In the genomic region with DNA sequence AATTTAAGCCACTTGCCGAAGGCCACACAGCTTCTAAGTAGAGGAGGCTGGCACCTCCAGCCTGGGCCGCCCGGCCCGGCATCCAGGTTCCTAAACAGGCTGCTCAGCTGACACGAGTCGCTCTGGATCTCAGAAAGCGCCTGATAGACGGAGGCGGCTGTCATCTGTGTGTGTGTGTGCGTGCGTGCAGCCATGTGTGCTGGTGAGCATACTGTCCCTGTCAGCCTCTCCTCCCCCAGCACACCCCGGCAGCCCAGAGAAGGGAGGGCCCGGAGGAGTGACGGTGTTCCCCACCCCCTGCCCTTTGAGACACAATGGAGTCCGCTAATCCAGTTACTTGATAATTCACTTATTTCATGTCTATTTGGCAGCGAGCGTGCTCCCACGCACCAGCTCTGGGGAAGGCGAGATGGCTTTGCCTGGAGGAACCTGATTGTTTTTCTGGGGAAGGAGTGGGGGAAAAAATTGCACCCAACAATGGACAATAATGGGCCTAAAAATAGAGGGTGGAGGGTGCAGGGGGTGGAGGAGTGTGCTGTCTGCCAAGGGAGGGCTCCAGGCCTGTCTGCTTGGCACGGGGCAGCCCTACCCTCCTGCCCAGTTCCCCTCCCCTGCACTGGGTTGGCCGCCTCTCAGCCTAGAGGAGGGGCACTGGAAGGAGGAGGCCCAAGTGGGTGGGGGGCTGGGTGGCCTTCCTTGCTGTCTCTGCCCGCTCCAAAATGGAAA, we compare ENCODE assay signal across 13 cellular contexts. TPM values are rescaled to one million over a fixed set of nuclear protein-coding genes. Genes with fewer than 3 reads are reported as not detected.
DNase-seq lines count a peak whose midpoint lies in the region; ATAC-seq, FAIRE-seq and TF ChIP-seq lines count a peak whose summit lies in the region.
"Had no signal": no experiment of that assay in that cellular context is flagged by ENCODE, and none has a peak within 500 bp of the region (broad histone marks: within the 10 kb centered on the region; RNA-seq: fewer than 3 reads in every experiment).

No MANE protein-coding gene starts in this region.

- TF ChIP-seq CTCF in K562 (IDR thresholded peaks at IDR 0.05 in 2 of 3, conservative IDR thresholded peaks at IDR 0.05 in 1 of 3; ENCODE audit: insufficient read depth in 2 of 3, low read depth in 1 of 3, low read length in 3 of 3) = no peak
- no peak for TF ChIP-seq CTCF in GM23338 (conservative IDR thresholded peaks at IDR 0.05; ENCODE audit: low read depth in 2 of 2)

- TF ChIP-seq EP300 in K562 (IDR thresholded peaks at IDR 0.05; ENCODE audit: low read length) = no peak

- no peak overlapping the region for H3K9ac ChIP-seq in K562 (ENCODE audit: insufficient read depth in 1 of 2, low read depth in 2 of 2, low read length in 2 of 2)

- no peaks in the 10 kb centered on the region for H3K9me1 ChIP-seq in K562 (ENCODE audit: control insufficient read depth, insufficient read depth, low read length)

- in situ Hi-C loops in K562 (cut with MboI) = no loop called here

- H3K27me3 ChIP-seq in K562 (ENCODE audit: control insufficient read depth in 2 of 2, insufficient read depth in 2 of 2, low read length in 2 of 2) (peaks cover 32 to 83% of the 10 kb centered on the region in 2 experiments; a peak in 4 of 5 replicates), GM23338 (ENCODE audit: insufficient read depth) (peaks cover 10% of the 10 kb centered on the region; the same call in 1 of the 2 replicates)
- H3K27me3 ChIP-seq: thyroid gland had no signal

- intact Hi-C loops in K562 (cut with micrococcal nuclease) = no loop called here

- peaks cover 36% of the 10 kb centered on the region for H3K27me3 Mint-ChIP-seq in GM23338 (ENCODE audit: insufficient read depth, low read depth, poor library complexity)
- H3K27me3 Mint-ChIP-seq in activated naive CD8-positive, alpha-beta T cell treated with anti-CD3 and anti-CD28 coated beads for 36 hours = peaks cover 17% of the 10 kb centered on the region

- no peak overlapping the region for H3K4me2 ChIP-seq in K562 (ENCODE audit: insufficient read depth, low read length)
- H3K4me2 ChIP-seq in GM23338 = no peak overlapping the region; the same call in 1 of the 2 replicates

- POLR2A ChIA-PET in K562 (lab: Yijun Ruan, JAX) = no interaction called here

- H3K27ac ChIP-seq in K562 (ENCODE audit: extremely low read depth, low read depth, low read length) = no peak overlapping the region
- peak overlapping the region; percentile 79 for H3K27ac ChIP-seq in substantia nigra (ENCODE audit: low read depth, low read length, poor library complexity, severe bottlenecking)
- no peak overlapping the region for H3K27ac ChIP-seq in GM23338 (ENCODE audit: low read depth)
- H3K27ac ChIP-seq: thyroid gland had no signal

- no peak overlapping the region for H3K27ac Mint-ChIP-seq in GM23338
- no peak overlapping the region for H3K27ac Mint-ChIP-seq in activated naive CD8-positive, alpha-beta T cell treated with anti-CD3 and anti-CD28 coated beads for 36 hours
- H3K27ac Mint-ChIP-seq: activated CD4-positive, alpha-beta memory T cell treated with anti-CD3 and anti-CD28 coated beads for 36 hours had no signal

- H3K4me1 ChIP-seq in K562 (replicated peaks in 1 of 2; ENCODE audit: control insufficient read depth in 2 of 2, insufficient read depth in 2 of 2, low read length in 2 of 2) (peaks cover 0 to 13% of the 10 kb centered on the region in 2 experiments; a peak in 2 of 5 replicates), GM23338 (ENCODE audit: insufficient read depth) (peaks cover 40% of the 10 kb centered on the region)
- H3K4me1 ChIP-seq: thyroid gland had no signal

- H3K36me3 ChIP-seq in K562 (ENCODE audit: control insufficient read depth, insufficient read depth, low read length) (no peaks in the 10 kb centered on the region), GM23338 (ENCODE audit: insufficient read depth) (no peaks in the 10 kb centered on the region)
- H3K36me3 ChIP-seq: thyroid gland had no signal

- no peak overlapping the region for H3K4me3 Mint-ChIP-seq in GM23338
- no peak overlapping the region for H3K4me3 Mint-ChIP-seq in activated naive CD8-positive, alpha-beta T cell treated with anti-CD3 and anti-CD28 coated beads for 36 hours
- H3K4me3 Mint-ChIP-seq: activated CD4-positive, alpha-beta memory T cell treated with anti-CD3 and anti-CD28 coated beads for 36 hours had no signal

- H3K36me3 Mint-ChIP-seq in GM23338 (ENCODE audit: low read depth) = no peaks in the 10 kb centered on the region
- H3K36me3 Mint-ChIP-seq in activated naive CD8-positive, alpha-beta T cell treated with anti-CD3 and anti-CD28 coated beads for 36 hours = no peaks in the 10 kb centered on the region
- H3K36me3 Mint-ChIP-seq: activated CD4-positive, alpha-beta memory T cell treated with anti-CD3 and anti-CD28 coated beads for 36 hours had no signal

- no peak overlapping the region for H2AFZ ChIP-seq in K562 (ENCODE audit: low read depth, low read length)
- H2AFZ ChIP-seq in GM23338 = no peak overlapping the region; the same call in 1 of the 2 replicates

- H3K9me3 Mint-ChIP-seq in GM23338 = no peaks in the 10 kb centered on the region
- no peaks in the 10 kb centered on the region for H3K9me3 Mint-ChIP-seq in activated naive CD8-positive, alpha-beta T cell treated with anti-CD3 and anti-CD28 coated beads for 36 hours
- H3K9me3 Mint-ChIP-seq: activated CD4-positive, alpha-beta memory T cell treated with anti-CD3 and anti-CD28 coated beads for 36 hours had no signal

- peaks cover 46% of the 10 kb centered on the region for H3K4me1 Mint-ChIP-seq in GM23338
- peaks cover 2% of the 10 kb centered on the region for H3K4me1 Mint-ChIP-seq in activated naive CD8-positive, alpha-beta T cell treated with anti-CD3 and anti-CD28 coated beads for 36 hours

- TF ChIP-seq POLR2A in K562 (conservative IDR thresholded peaks at IDR 0.05) = no peak

- no peak for TF ChIP-seq RAD21 in K562 (CRISPR knock-in tag; conservative IDR thresholded peaks at IDR 0.05 in 1 of 2, IDR thresholded peaks at IDR 0.05 in 1 of 2)

- CTCF ChIA-PET in K562 (lab: Yijun Ruan, JAX; ENCODE audit: low intra/inter-chr PET ratio) = no interaction called here

- no peaks in the 10 kb centered on the region for H3K9me2 ChIP-seq in GM23338 (ENCODE audit: insufficient read depth)

- H3K4me3 ChIP-seq in K562 = no peak overlapping the region
- H3K4me3 ChIP-seq in GM23338 = no peak overlapping the region
- H3K4me3 ChIP-seq: thyroid gland had no signal

- peaks cover 4% of the 10 kb centered on the region for H4K20me1 ChIP-seq in K562 (replicated peaks; ENCODE audit: control insufficient read depth, insufficient read depth, low read length)
- no peaks in the 10 kb centered on the region for H4K20me1 ChIP-seq in GM23338 (replicated peaks; ENCODE audit: insufficient read depth)

- BruUV-seq in K562 (replicated peaks; lab: Mats Ljungman, UMichigan) = no TSS peak

- FAIRE-seq in K562 (lab: Jason Lieb, UNC) = no peak

- DNase-seq in NCI-H1092 treated with DMSO at 0.1 percent for 48 hours (lab: John Stamatoyannopoulos, UW) = peak; percentile 79
- DNase-seq in K562 (ENCODE audit: extremely low read depth in 1 of 4, low spot score in 3 of 4) = no peak
- peak; percentile 48 for DNase-seq in kidney glomerular epithelial cell (lab: John Stamatoyannopoulos, UW)
- DNase-seq in substantia nigra (lab: John Stamatoyannopoulos, UW) = peak in 30 of 49 donors; percentile 28 to 81 (median 57)
- no peak for DNase-seq in HPDE6-E6E7 (ENCODE audit: extremely low spot score)
- no peak for DNase-seq in A172 (ENCODE audit: low spot score)
- no peak for DNase-seq in GM23338 (ENCODE audit: low spot score)
- DNase-seq in activated naive CD8-positive, alpha-beta T cell treated with anti-CD3 and anti-CD28 coated beads for 36 hours = no peak
- DNase-seq: activated CD4-positive, alpha-beta memory T cell treated with anti-CD3 and anti-CD28 coated beads for 36 hours; activated gamma-delta T cell treated with Interleukin-2 at 50 U/mL for 16 hours; erythroblast; T1000; thyroid gland had no signal

- H3K79me2 ChIP-seq in K562 (ENCODE audit: control insufficient read depth, insufficient read depth, low read length) (no peaks in the 10 kb centered on the region), GM23338 (replicated peaks; ENCODE audit: insufficient read depth) (no peaks in the 10 kb centered on the region)

- WGBS in K562 (ENCODE audit: insufficient coverage, low coverage, missing lambda C conversion rate) = under 1% methylated on average over 18 of the region's 22 CpGs

- ATAC-seq in K562 = no peak; the same call in 2 of the 3 replicates
- no peak; the same call in 2 of the 3 replicates for ATAC-seq in GM23338

- no peaks in the 10 kb centered on the region for H3F3A ChIP-seq in GM23338 (replicated peaks; ENCODE audit: low read depth)

- no peaks in the 10 kb centered on the region for H3K9me3 ChIP-seq in K562 (replicated peaks; ENCODE audit: control insufficient read depth, insufficient read depth, low read depth, low read length)
- H3K9me3 ChIP-seq: thyroid gland had no signal

TF ChIP-seq in K562, 482 proteins besides CTCF, POLR2A, EP300 and RAD21 (continues in another document):
- TF ChIP-seq SMARCC2 (IDR thresholded peaks at IDR 0.05; ENCODE audit: low read depth) = no peak
- no peak for TF ChIP-seq PHTF2 (CRISPR knock-in tag; IDR thresholded peaks at IDR 0.05)

RNA-seq across cellular contexts. Expression of a gene that starts 20.1 kb away (rescaled TPM):
- 0.65 TPM in 1 of 2 replicates, not detected in the other for total RNA-seq in K562 (2011; cell fraction: chromatin; rRNA removed; ENCODE audit: low replicate concordance)
- total RNA-seq in K562 (2011; cell fraction: nucleolus; rRNA removed) = 0.13 and 0.67 TPM in 2 replicates
- total RNA-seq in K562 (2011; cell fraction: nucleoplasm; rRNA removed) = 0.07 and 2.3 TPM in 2 replicates
- not detected in 2 replicates for total RNA-seq in K562 (2014; rRNA removed)
- not detected in 2 replicates for total RNA-seq in K562 (2014; rRNA removed; fragmentation: Illumina TruSeq; extraction: Trizol)
- not detected in 2 replicates for total RNA-seq in K562 (2015; rRNA removed; fragmentation: Illumina TruSeq; extraction: Trizol)
- total RNA-seq in K562 (2021) = 0.09 and 0.42 TPM in 2 replicates
- 0.11 TPM in 1 of 2 replicates, not detected in the other for polyA plus RNA-seq in K562 (2011; rRNA removed)
- 0.19 and 2.2 TPM in 2 replicates for polyA plus RNA-seq in K562 (2011; cell fraction: cytosol; rRNA removed)
- 0.03 and 0.30 TPM in 2 replicates for polyA plus RNA-seq in K562 (2011; cell fraction: nucleus; rRNA removed)
- 0.11 and 0.25 TPM in 2 replicates for polyA plus RNA-seq in K562 (2012)
- not detected in 2 replicates for polyA plus RNA-seq in K562 (2014; fragmentation: Illumina TruSeq; extraction: Trizol)
- not detected for polyA plus RNA-seq in K562 (2014; fragmentation: Nextera tagmentation; extraction: Ambion mirVana)
- 0.01 TPM in 1 of 2 replicates, not detected in the other for polyA plus RNA-seq in K562 (2014; rRNA removed)
- not detected in 2 replicates for polyA minus RNA-seq in K562 (2011; rRNA and poly(A)+ RNA removed)
- polyA minus RNA-seq in K562 (2011; cell fraction: cytosol; rRNA and poly(A)+ RNA removed) = not detected in 2 replicates
- 0.40 TPM in 1 of 2 replicates, not detected in the other for polyA minus RNA-seq in K562 (2011; cell fraction: nucleus; rRNA and poly(A)+ RNA removed)
- total RNA-seq in A172 (2014; rRNA removed; shearing (Covaris generic)) = 3.8 and 5.7 TPM in 2 replicates
- 0.39 and 1.7 TPM in 2 replicates for total RNA-seq in GM23338 (2014; rRNA removed; shearing (Covaris generic))
- 0.42 and 0.99 TPM in 2 replicates for polyA plus RNA-seq in GM23338 (2016; fragmentation: Nextera tagmentation; extraction: Ambion mirVana)
- total RNA-seq in activated naive CD8-positive, alpha-beta T cell treated with anti-CD3 and anti-CD28 coated beads for 36 hours = 1 to 10 TPM; 1.2 to 1.6 TPM

Comparison
In these comparisons a context has a peak if more than half of its experiments do, and no peak if none do; other contexts are left out.
1. DNase-seq: peak in NCI-H1092 treated with DMSO at 0.1 percent for 48 hours (single experiment), kidney glomerular epithelial cell (single experiment) and substantia nigra (30 of 49); none in K562 (0 of 4), HPDE6-E6E7 (single experiment), A172 (single experiment), GM23338 (single experiment) and activated naive CD8-positive, alpha-beta T cell treated with anti-CD3 and anti-CD28 coated beads for 36 hours (single experiment).